ENCODE assay signal across 14 cellular contexts in the genomic region with DNA sequence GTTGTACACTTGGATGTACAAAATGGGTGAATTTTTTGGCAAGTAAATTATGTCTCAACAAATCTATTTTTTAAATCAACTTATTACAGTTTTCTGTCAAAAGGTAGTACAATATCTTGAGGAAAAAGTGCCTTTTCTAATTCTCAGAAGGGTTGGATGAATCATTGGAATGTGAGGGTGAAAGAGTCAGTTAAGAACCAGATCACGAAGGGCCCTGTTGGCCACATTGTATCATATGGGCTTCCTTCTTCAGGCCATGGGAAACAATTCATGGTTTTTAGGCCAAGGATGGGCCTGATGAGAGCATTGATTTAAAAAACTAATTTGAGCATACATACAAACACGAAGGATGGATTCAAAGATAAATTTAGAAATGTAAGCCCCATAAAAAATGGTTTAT.
"Had no signal": no experiment of that assay in that cellular context is flagged by ENCODE, and none has a peak within 500 bp of the region (broad histone marks: within the 10 kb centered on the region; RNA-seq: fewer than 3 reads in every experiment).

No MANE protein-coding gene starts in this region.

- H3K27me3 ChIP-seq: esophagus squamous epithelium, gastroesophageal sphincter, heart right ventricle, thyroid gland had no signal

- H3K36me3 ChIP-seq: esophagus squamous epithelium, gastroesophageal sphincter, heart right ventricle, thyroid gland, WERI-Rb-1 had no signal

- H3K9me3 Mint-ChIP-seq: activated CD4-positive, alpha-beta memory T cell treated with anti-CD3 and anti-CD28 coated beads, Interleukin-2, amount 10 ng/mL, durations not matched to agents 7 days and 5 days; activated naive CD4-positive, alpha-beta T cell treated with anti-CD3 and anti-CD28 coated beads, Interleukin-2, amount 10 ng/mL, durations not matched to agents 7 days and 5 days; activated T-cell treated with anti-CD3 and anti-CD28 coated beads, Interleukin-2, amount 50 U/mL, for 24 hours; neural crest cell had no signal

- H3K36me3 Mint-ChIP-seq: activated naive CD4-positive, alpha-beta T cell treated with anti-CD3 and anti-CD28 coated beads, Interleukin-2, amount 10 ng/mL, durations not matched to agents 7 days and 5 days; stimulated activated effector memory CD8-positive, alpha-beta T cell treated with anti-CD3 and anti-CD28 coated beads, Interleukin-12 subunit alpha, Interleukin-12 subunit beta, amount 100 ng/mL, for 72 hours had no signal

- H3K4me1 Mint-ChIP-seq: activated CD4-positive, alpha-beta memory T cell treated with anti-CD3 and anti-CD28 coated beads, Interleukin-2, amount 10 ng/mL, durations not matched to agents 7 days and 5 days; activated naive CD4-positive, alpha-beta T cell treated with anti-CD3 and anti-CD28 coated beads, Interleukin-2, amount 10 ng/mL, durations not matched to agents 7 days and 5 days had no signal

- H3K27me3 Mint-ChIP-seq: activated CD4-positive, alpha-beta memory T cell treated with anti-CD3 and anti-CD28 coated beads, Interleukin-2, amount 10 ng/mL, durations not matched to agents 7 days and 5 days; activated naive CD4-positive, alpha-beta T cell treated with anti-CD3 and anti-CD28 coated beads, Interleukin-2, amount 10 ng/mL, durations not matched to agents 7 days and 5 days; activated T-cell treated with anti-CD3 and anti-CD28 coated beads, Interleukin-2, amount 50 U/mL, for 24 hours had no signal

- H3K4me1 ChIP-seq: esophagus squamous epithelium had no signal

- H3K4me3 Mint-ChIP-seq: activated CD4-positive, alpha-beta memory T cell treated with anti-CD3 and anti-CD28 coated beads, Interleukin-2, amount 10 ng/mL, durations not matched to agents 7 days and 5 days; activated naive CD4-positive, alpha-beta T cell treated with anti-CD3 and anti-CD28 coated beads, Interleukin-2, amount 10 ng/mL, durations not matched to agents 7 days and 5 days; activated T-cell treated with anti-CD3 and anti-CD28 coated beads, Interleukin-2, amount 50 U/mL, for 24 hours; neural crest cell; stimulated activated effector memory CD8-positive, alpha-beta T cell treated with anti-CD3 and anti-CD28 coated beads, Interleukin-12 subunit alpha, Interleukin-12 subunit beta, amount 100 ng/mL, for 72 hours had no signal

- H3K9me3 ChIP-seq: esophagus squamous epithelium, gastroesophageal sphincter, heart right ventricle, thyroid gland had no signal

- H3K27ac ChIP-seq: esophagus squamous epithelium, gastroesophageal sphincter, heart right ventricle, thyroid gland, WERI-Rb-1 had no signal

- H3K27ac Mint-ChIP-seq: activated CD4-positive, alpha-beta memory T cell treated with anti-CD3 and anti-CD28 coated beads, Interleukin-2, amount 10 ng/mL, durations not matched to agents 7 days and 5 days; activated naive CD4-positive, alpha-beta T cell treated with anti-CD3 and anti-CD28 coated beads, Interleukin-2, amount 10 ng/mL, durations not matched to agents 7 days and 5 days; activated T-cell treated with anti-CD3 and anti-CD28 coated beads, Interleukin-2, amount 50 U/mL, for 24 hours; stimulated activated effector memory CD8-positive, alpha-beta T cell treated with anti-CD3 and anti-CD28 coated beads, Interleukin-12 subunit alpha, Interleukin-12 subunit beta, amount 100 ng/mL, for 72 hours had no signal

- DNase-seq: activated CD4-positive, alpha-beta memory T cell treated with anti-CD3 and anti-CD28 coated beads, Interleukin-2, amount 10 ng/mL, durations not matched to agents 7 days and 5 days; activated CD4-positive, alpha-beta T cell treated with anti-CD3 and anti-CD28 coated beads for 4 hours; activated naive CD4-positive, alpha-beta T cell treated with anti-CD3 and anti-CD28 coated beads, Interleukin-2, amount 10 ng/mL, durations not matched to agents 7 days and 5 days; activated T-cell treated with anti-CD3 and anti-CD28 coated beads, Interleukin-2, amount 50 U/mL, for 24 hours; esophagus squamous epithelium; heart right ventricle; islet precursor cell; stimulated activated CD4-positive, alpha-beta T cell treated with anti-CD3 and anti-CD28 coated beads, Interleukin-12 subunit alpha, Interleukin-12 subunit beta, amount 100 ng/mL, for 4 hours; thyroid gland; WERI-Rb-1 had no signal

- H3K4me3 ChIP-seq: esophagus squamous epithelium, gastroesophageal sphincter, heart right ventricle, lung, thyroid gland had no signal
